10 cellular contexts compared by ENCODE assay signal in genomic region chr18:23528580-23529472, GRCh38. TPM values are rescaled to one million over a fixed set of nuclear protein-coding genes. Genes with fewer than 3 reads are reported as not detected.
A peak's percentile ranks its signal among the peaks of the same experiment; 100 is the strongest.
DNase-seq lines count a peak whose midpoint lies in the region; ATAC-seq and TF ChIP-seq lines count a peak whose summit lies in the region.
"Had no signal": no experiment of that assay in that cellular context is flagged by ENCODE, and none has a peak within 500 bp of the region (broad histone marks: within the 10 kb centered on the region; RNA-seq: fewer than 3 reads in every experiment).

No MANE protein-coding gene starts in this region.

- no peak for TF ChIP-seq CTCF in fibroblast of the aortic adventitia (IDR thresholded peaks at IDR 0.05; ENCODE audit: insufficient read depth, low read length)
- no peak for TF ChIP-seq CTCF in prostate gland (IDR thresholded peaks at IDR 0.05)

- peak; percentile 40 for ATAC-seq in SK-N-SH treated with all-trans-retinoic acid at 6 μM for 48 hours
- no peak for ATAC-seq in HG03460 (IDR thresholded peaks at IDR 0.05; ENCODE audit: unreplicated experiment)
- ATAC-seq in GM18858 (IDR thresholded peaks at IDR 0.05; ENCODE audit: unreplicated experiment), result no peak

- H4K12ac ChIP-seq in trophoblast cell (ENCODE audit: low read depth, low read length), result no peak overlapping the region

- no peaks in the 10 kb centered on the region for H3K9me3 ChIP-seq in trophoblast cell (ENCODE audit: insufficient read depth, low read depth, low read length)
- H3K9me3 ChIP-seq in prostate gland, result no peaks in the 10 kb centered on the region

- peak overlapping the region; percentile 54 for H4K8ac ChIP-seq in trophoblast cell (ENCODE audit: low read depth, low read length)

- peaks cover 32 to 53% of the 10 kb centered on the region in 2 experiments for H3K36me3 ChIP-seq in trophoblast cell (ENCODE audit: control insufficient read depth in 1 of 2, insufficient read depth in 2 of 2, low read length in 2 of 2)
- H3K36me3 ChIP-seq in prostate gland, result peaks cover 0 to 8% of the 10 kb centered on the region in 2 donors

- no peak overlapping the region for H3K9ac ChIP-seq in trophoblast cell (ENCODE audit: low read length)

- no peak overlapping the region for H3K4me2 ChIP-seq in trophoblast cell (ENCODE audit: low read length)

- peak overlapping the region; percentile 51 for H2BK5ac ChIP-seq in trophoblast cell (ENCODE audit: low read depth, low read length, poor library complexity)

- intact Hi-C loops in prostate gland (cut with DNase I), result no loop called here

- no peak for TF ChIP-seq POLR2A in prostate gland (IDR thresholded peaks at IDR 0.05)

- DNase-seq in EH (ENCODE audit: low read depth) (peak; percentile 82), fibroblast of the aortic adventitia (ENCODE audit: low read depth) (peak; percentile 83), trophoblast cell (peak in 1 of 2 donors; percentile 23), prostate gland (ENCODE audit: low spot score) (no peak), SW 1271 (lab: John Stamatoyannopoulos, UW) (no peak)
- DNase-seq: NCI-H526 had no signal

- H3K79me1 ChIP-seq in trophoblast cell (ENCODE audit: low read length), result peaks cover 7% of the 10 kb centered on the region

- H3K23ac ChIP-seq in trophoblast cell (ENCODE audit: low read length), result no peak overlapping the region

- no peak overlapping the region for H3K4me3 ChIP-seq in fibroblast of the aortic adventitia (ENCODE audit: low read depth, low read length)
- no peak overlapping the region for H3K4me3 ChIP-seq in trophoblast cell (ENCODE audit: low read depth, low read length)
- no peak overlapping the region for H3K4me3 ChIP-seq in prostate gland
- H3K4me3 ChIP-seq: GM12878 had no signal

- H2BK120ac ChIP-seq in trophoblast cell (ENCODE audit: insufficient read depth, low read length, poor library complexity), result peak overlapping the region; percentile 63

- H2AK5ac ChIP-seq in trophoblast cell (ENCODE audit: low read length), result peak overlapping the region; percentile 71

- no CpG with 5 or more reads among the region's 20 CpGs for WGBS in trophoblast cell (ENCODE audit: extremely low coverage, insufficient coverage, insufficient read length)
- WGBS in prostate gland, result 83% methylated on average over 20 of the region's 20 CpGs

- H3K18ac ChIP-seq in trophoblast cell (ENCODE audit: low read length), result peak overlapping the region; percentile 74

- peak overlapping the region; percentile 65 for H3K14ac ChIP-seq in trophoblast cell (ENCODE audit: low read length)

- peak overlapping the region; percentile 85 for H2BK12ac ChIP-seq in trophoblast cell (ENCODE audit: low read length)

- peak overlapping the region; percentile 46 for H4K91ac ChIP-seq in trophoblast cell (ENCODE audit: low read depth, low read length)

- H3K4ac ChIP-seq in trophoblast cell (ENCODE audit: low read depth, low read length), result peak overlapping the region; percentile 4

- no peak overlapping the region for H2AFZ ChIP-seq in trophoblast cell (ENCODE audit: insufficient read depth, low read length, poor library complexity)

- no peaks in the 10 kb centered on the region for H3K79me2 ChIP-seq in trophoblast cell (ENCODE audit: control insufficient read depth, insufficient read depth, low read length, poor library complexity)

- H3K27ac ChIP-seq in trophoblast cell (ENCODE audit: low read depth, low read length) (peak overlapping the region; percentile 31), prostate gland (no peak overlapping the region)

- H3K4me1 ChIP-seq in trophoblast cell (ENCODE audit: control insufficient read depth in 1 of 2, insufficient read depth in 2 of 2, low read length in 2 of 2) (peaks cover 16 to 27% of the 10 kb centered on the region in 2 experiments), prostate gland (replicated peaks) (no peaks in the 10 kb centered on the region)

- H3K27me3 ChIP-seq in trophoblast cell (ENCODE audit: insufficient read depth, low read length) (no peaks in the 10 kb centered on the region), prostate gland (replicated peaks; ENCODE audit: insufficient read depth) (no peaks in the 10 kb centered on the region)

TF ChIP-seq in SK-N-SH treated with all-trans-retinoic acid at 6 μM for 48 hours, 23 proteins besides CTCF, POLR2A, EP300 and RAD21:
- TF ChIP-seq ZNF8 (CRISPR knock-in tag; IDR thresholded peaks at IDR 0.05), result no peak
- TF ChIP-seq CSDC2 (CRISPR knock-in tag; IDR thresholded peaks at IDR 0.05), result no peak
- no peak for TF ChIP-seq ZFP3 (CRISPR knock-in tag; IDR thresholded peaks at IDR 0.05)
- TF ChIP-seq TSHZ2 (CRISPR knock-in tag; IDR thresholded peaks at IDR 0.05), result no peak
- TF ChIP-seq POU6F1 (CRISPR knock-in tag; IDR thresholded peaks at IDR 0.05; ENCODE audit: borderline replicate concordance, low read depth), result no peak
- no peak for TF ChIP-seq ZNF70 (CRISPR knock-in tag; IDR thresholded peaks at IDR 0.05)
- TF ChIP-seq ISL1 (CRISPR knock-in tag; IDR thresholded peaks at IDR 0.05), result no peak
- no peak for TF ChIP-seq CREB5 (CRISPR knock-in tag; IDR thresholded peaks at IDR 0.05; ENCODE audit: low read depth)
- no peak for TF ChIP-seq ZFP30 (CRISPR knock-in tag; IDR thresholded peaks at IDR 0.05)
- TF ChIP-seq GLIS3 (CRISPR knock-in tag; IDR thresholded peaks at IDR 0.05), result no peak
- no peak for TF ChIP-seq BACH2 (CRISPR knock-in tag; IDR thresholded peaks at IDR 0.05; ENCODE audit: borderline replicate concordance)
- no peak for TF ChIP-seq ZNF565 (CRISPR knock-in tag; conservative IDR thresholded peaks at IDR 0.05; ENCODE audit: low read depth)

RNA-seq across cellular contexts. Expression of gene RMC1, which starts 25.5 kb away (rescaled TPM):
- total RNA-seq in fibroblast of the aortic adventitia (ENCODE audit: low replicate concordance) (21.3 and 22.7 TPM in 2 replicates), prostate gland (10 to 100 TPM; 12.0 to 28.5 TPM)
- polyA plus RNA-seq in trophoblast cell (2013), result 29.1 and 31.9 TPM in 2 replicates

RNA-seq across cellular contexts. Expression of gene NPC1, which starts 57.5 kb away (rescaled TPM):
- 27.6 and 51.3 TPM in 2 replicates for total RNA-seq in fibroblast of the aortic adventitia (ENCODE audit: low replicate concordance)
- polyA plus RNA-seq in trophoblast cell (2013), result 36.0 and 39.0 TPM in 2 replicates
- 10 to 100 TPM; 32.0 to 63.5 TPM for total RNA-seq in prostate gland

Comparison
In these comparisons a context has a peak if more than half of its experiments do, and no peak if none do; other contexts are left out.
1. DNase-seq: peak in EH (single experiment) and fibroblast of the aortic adventitia (single experiment); none in prostate gland (single experiment) and SW 1271 (0 of 2).